ENCODE assay signal across 18 cellular contexts in genomic region chr17:44925731-44926697, GRCh38. TPM values are rescaled to one million over a fixed set of nuclear protein-coding genes. Genes with fewer than 3 reads are reported as not detected.
"Had no signal": no experiment of that assay in that cellular context is flagged by ENCODE, and none has a peak within 500 bp of the region (broad histone marks: within the 10 kb centered on the region; RNA-seq: fewer than 3 reads in every experiment).

No MANE protein-coding gene starts in this region.

- H3K4me1 Mint-ChIP-seq: central memory CD8-positive, alpha-beta T cell; natural killer cell; T-cell had no signal

- H3K4me3 Mint-ChIP-seq: central memory CD8-positive, alpha-beta T cell; natural killer cell; stimulated activated naive CD8-positive, alpha-beta T cell treated with anti-CD3 and anti-CD28 coated beads, Interleukin-15, amount 100 ng/mL, for 72 hours; T-cell; type B pancreatic cell had no signal

- H3K9me3 ChIP-seq: right atrium auricular region had no signal

- ATAC-seq: natural killer cell; stimulated activated naive CD8-positive, alpha-beta T cell treated with anti-CD3 and anti-CD28 coated beads, Interleukin-15, amount 100 ng/mL, for 72 hours; T-cell had no signal

- H3K27me3 ChIP-seq: right atrium auricular region had no signal

- H3K27ac Mint-ChIP-seq: natural killer cell; stimulated activated naive CD8-positive, alpha-beta T cell treated with anti-CD3 and anti-CD28 coated beads, Interleukin-15, amount 100 ng/mL, for 72 hours; T-cell; type B pancreatic cell had no signal

- H3K27ac ChIP-seq: right atrium auricular region had no signal

- H3K36me3 ChIP-seq: right atrium auricular region had no signal

- H3K36me3 Mint-ChIP-seq: natural killer cell, T-cell had no signal

- DNase-seq: activated CD4-positive, CD25-positive, alpha-beta regulatory T cell treated with anti-CD3 and anti-CD28 coated beads, Interleukin-2, amount 50 U/mL, for 72 hours; activated CD8-positive, alpha-beta memory T cell treated with anti-CD3 and anti-CD28 coated beads for 24 hours; activated naive CD4-positive, alpha-beta T cell treated with Interleukin-2 at 50 U/mL for 16 hours; effector CD8-positive, alpha-beta T cell; foreskin fibroblast; glutamatergic neuron; hypothalamus; left ventricle myocardium superior; mesendoderm; natural killer cell; stimulated activated naive CD8-positive, alpha-beta T cell treated with anti-CD3 and anti-CD28 coated beads, Interleukin-15, amount 100 ng/mL, for 72 hours; T-cell; T-helper 9 cell had no signal

- H3K9me3 Mint-ChIP-seq: central memory CD8-positive, alpha-beta T cell; natural killer cell; stimulated activated naive CD8-positive, alpha-beta T cell treated with anti-CD3 and anti-CD28 coated beads, Interleukin-15, amount 100 ng/mL, for 72 hours; T-cell; type B pancreatic cell had no signal

- H3K4me3 ChIP-seq: right atrium auricular region, smooth muscle cell had no signal

RNA-seq across cellular contexts. Expression of gene GFAP, which starts 10.7 kb away (rescaled TPM):
- total RNA-seq: kidney epithelial cell, natural killer cell, T-cell had no signal

RNA-seq across cellular contexts. Expression of gene C1QL1, which starts 42.1 kb away (rescaled TPM):
- total RNA-seq: natural killer cell, smooth muscle cell, T-cell had no signal
